20 cellular contexts compared by ENCODE assay signal in genomic region chr1:225872075-225872430, GRCh38. TPM values are rescaled to one million over a fixed set of nuclear protein-coding genes. Genes with fewer than 3 reads are reported as not detected.
DNase-seq lines count a peak whose midpoint lies in the region; ATAC-seq and TF ChIP-seq lines count a peak whose summit lies in the region.
"Had no signal": no experiment of that assay in that cellular context is flagged by ENCODE, and none has a peak within 500 bp of the region (broad histone marks: within the 10 kb centered on the region; RNA-seq: fewer than 3 reads in every experiment).

No MANE protein-coding gene starts in this region.

- DNase-seq in activated naive CD8-positive, alpha-beta T cell treated with anti-CD3 and anti-CD28 coated beads, Interleukin-2, amount 50 U/mL, for 24 hours: no peak
- DNase-seq in T-helper 17 cell: no peak
- DNase-seq in immature natural killer cell: no peak
- no peak for DNase-seq in NCI-H2196 treated with DMSO at 0.1 percent for 48 hours (lab: John Stamatoyannopoulos, UW; ENCODE audit: unreplicated experiment)
- no peak for DNase-seq in WERI-Rb-1
- DNase-seq: amygdala; heart right ventricle; midbrain; NCI-H446 treated with DMSO at 0.1 percent for 48 hours; sigmoid colon; stimulated activated CD8-positive, alpha-beta memory T cell treated with anti-CD3 and anti-CD28 coated beads, Interleukin-4, amount 100 ng/mL, for 48 hours; SW 1271; upper lobe of right lung had no signal

- H3K4me3 Mint-ChIP-seq in activated naive CD8-positive, alpha-beta T cell: no peak overlapping the region
- no peak overlapping the region for H3K4me3 Mint-ChIP-seq in activated naive CD8-positive, alpha-beta T cell treated with anti-CD3 and anti-CD28 coated beads, Interleukin-2, amount 50 U/mL, for 24 hours
- peak overlapping the region; percentile 39 for H3K4me3 Mint-ChIP-seq in T-helper 17 cell
- peak overlapping the region; percentile 11 to 67 (median 37) for H3K4me3 Mint-ChIP-seq in immature natural killer cell
- H3K4me3 Mint-ChIP-seq: neural crest cell had no signal

- H3K9me3 ChIP-seq in T-helper 17 cell (ENCODE audit: control insufficient read depth, low read length, poor library complexity, severe bottlenecking): no peaks in the 10 kb centered on the region
- no peaks in the 10 kb centered on the region for H3K9me3 ChIP-seq in WERI-Rb-1 (ENCODE audit: severe bottlenecking)
- H3K9me3 ChIP-seq: heart right ventricle, sigmoid colon, upper lobe of right lung had no signal

- H3K27ac ChIP-seq in WERI-Rb-1: no peak overlapping the region
- H3K27ac ChIP-seq: heart right ventricle, sigmoid colon, upper lobe of right lung had no signal

- ATAC-seq in activated naive CD8-positive, alpha-beta T cell treated with anti-CD3 and anti-CD28 coated beads, Interleukin-2, amount 50 U/mL, for 24 hours: no peak
- ATAC-seq in T-helper 17 cell (no peak), GM18867 (IDR thresholded peaks at IDR 0.05; ENCODE audit: unreplicated experiment) (no peak), HG03280 (IDR thresholded peaks at IDR 0.05; ENCODE audit: unreplicated experiment) (no peak)
- ATAC-seq: heart right ventricle, upper lobe of right lung had no signal

- no peaks in the 10 kb centered on the region for H3K9me3 Mint-ChIP-seq in activated naive CD8-positive, alpha-beta T cell (ENCODE audit: low read depth)
- H3K9me3 Mint-ChIP-seq in activated naive CD8-positive, alpha-beta T cell treated with anti-CD3 and anti-CD28 coated beads, Interleukin-2, amount 50 U/mL, for 24 hours: no peaks in the 10 kb centered on the region
- H3K9me3 Mint-ChIP-seq in immature natural killer cell: no peaks in the 10 kb centered on the region
- H3K9me3 Mint-ChIP-seq: neural crest cell had no signal

- TF ChIP-seq CTCF in WERI-Rb-1 (IDR thresholded peaks at IDR 0.05; ENCODE audit: low read depth, low read length): no peak

- H3K36me3 ChIP-seq in WERI-Rb-1: no peaks in the 10 kb centered on the region

- no peak overlapping the region for H3K4me3 ChIP-seq in WERI-Rb-1 (ENCODE audit: low read depth, low read length)
- H3K4me3 ChIP-seq: heart right ventricle, sigmoid colon, upper lobe of right lung had no signal

- H3K27me3 Mint-ChIP-seq in activated naive CD8-positive, alpha-beta T cell: no peaks in the 10 kb centered on the region
- no peaks in the 10 kb centered on the region for H3K27me3 Mint-ChIP-seq in activated naive CD8-positive, alpha-beta T cell treated with anti-CD3 and anti-CD28 coated beads, Interleukin-2, amount 50 U/mL, for 24 hours
- H3K27me3 Mint-ChIP-seq in T-helper 17 cell: no peaks in the 10 kb centered on the region
- peaks cover 0 to 3% (median 2%) of the 10 kb centered on the region in 3 donors for H3K27me3 Mint-ChIP-seq in immature natural killer cell (ENCODE audit: low read depth in 3 of 3)
- H3K27me3 Mint-ChIP-seq: progenitor cell of endocrine pancreas had no signal

- peak overlapping the region; percentile 69 for H3K27ac Mint-ChIP-seq in activated naive CD8-positive, alpha-beta T cell
- no peak overlapping the region for H3K27ac Mint-ChIP-seq in activated naive CD8-positive, alpha-beta T cell treated with anti-CD3 and anti-CD28 coated beads, Interleukin-2, amount 50 U/mL, for 24 hours
- peak overlapping the region; percentile 78 for H3K27ac Mint-ChIP-seq in T-helper 17 cell
- H3K27ac Mint-ChIP-seq in immature natural killer cell: peak overlapping the region; percentile 61 to 89 (median 76)
- H3K27ac Mint-ChIP-seq: progenitor cell of endocrine pancreas had no signal

- peaks cover 50% of the 10 kb centered on the region for H3K4me1 Mint-ChIP-seq in activated naive CD8-positive, alpha-beta T cell (ENCODE audit: low read depth)
- H3K4me1 Mint-ChIP-seq in activated naive CD8-positive, alpha-beta T cell treated with anti-CD3 and anti-CD28 coated beads, Interleukin-2, amount 50 U/mL, for 24 hours: peaks cover 41% of the 10 kb centered on the region
- peaks cover 50% of the 10 kb centered on the region for H3K4me1 Mint-ChIP-seq in T-helper 17 cell
- H3K4me1 Mint-ChIP-seq in immature natural killer cell: peaks cover 35 to 52% of the 10 kb centered on the region in 2 donors
- H3K4me1 Mint-ChIP-seq: neural crest cell had no signal

- no peaks in the 10 kb centered on the region for H3K27me3 ChIP-seq in WERI-Rb-1 (ENCODE audit: insufficient read depth, low read depth, severe bottlenecking)
- H3K27me3 ChIP-seq: heart right ventricle, sigmoid colon, upper lobe of right lung had no signal

- H3K36me3 Mint-ChIP-seq in activated naive CD8-positive, alpha-beta T cell: peaks cover 4% of the 10 kb centered on the region
- H3K36me3 Mint-ChIP-seq in activated naive CD8-positive, alpha-beta T cell treated with anti-CD3 and anti-CD28 coated beads, Interleukin-2, amount 50 U/mL, for 24 hours (ENCODE audit: low read depth): peaks cover 19% of the 10 kb centered on the region
- no peaks in the 10 kb centered on the region for H3K36me3 Mint-ChIP-seq in T-helper 17 cell (ENCODE audit: low read depth)
- peaks cover 18 to 58% (median 25%) of the 10 kb centered on the region in 3 donors for H3K36me3 Mint-ChIP-seq in immature natural killer cell

RNA-seq across cellular contexts. Expression of gene TMEM63A, which starts 10.1 kb away (rescaled TPM):
- total RNA-seq in T-helper 17 cell: 100 to 1,000 TPM; 269 to 280 TPM
- polyA plus RNA-seq in immature natural killer cell: 10 to 100 TPM; 10.1 to 27.4 (median 11.1) TPM

RNA-seq across cellular contexts. Expression of gene LEFTY1, which starts 16.9 kb away (rescaled TPM):
- under 1 TPM in 1 of 2 donors, not detected in 1; 0.68 TPM for total RNA-seq in T-helper 17 cell
- polyA plus RNA-seq in immature natural killer cell: not detected
- total RNA-seq: cardiac septum, epithelial cell of proximal tubule, sigmoid colon had no signal

RNA-seq across cellular contexts. Expression of gene PYCR2, which starts 52.0 kb away (rescaled TPM):
- total RNA-seq in T-helper 17 cell: 10 to 100 TPM; 48.1 to 53.7 TPM
- polyA plus RNA-seq in immature natural killer cell: 100 to 1,000 TPM in 1 of 3 donors, 10 to 100 TPM in 2; 62.0 to 106 (median 72.0) TPM

Comparison
In these comparisons a context has a peak if more than half of its experiments do, and no peak if none do; other contexts are left out.
1. H3K4me3 Mint-ChIP-seq: peak in T-helper 17 cell (single experiment) and immature natural killer cell (5 of 5); none in activated naive CD8-positive, alpha-beta T cell (single experiment) and activated naive CD8-positive, alpha-beta T cell treated with anti-CD3 and anti-CD28 coated beads, Interleukin-2, amount 50 U/mL, for 24 hours (single experiment).